ENCODE assay signal across 2 cellular contexts in the genomic region with DNA sequence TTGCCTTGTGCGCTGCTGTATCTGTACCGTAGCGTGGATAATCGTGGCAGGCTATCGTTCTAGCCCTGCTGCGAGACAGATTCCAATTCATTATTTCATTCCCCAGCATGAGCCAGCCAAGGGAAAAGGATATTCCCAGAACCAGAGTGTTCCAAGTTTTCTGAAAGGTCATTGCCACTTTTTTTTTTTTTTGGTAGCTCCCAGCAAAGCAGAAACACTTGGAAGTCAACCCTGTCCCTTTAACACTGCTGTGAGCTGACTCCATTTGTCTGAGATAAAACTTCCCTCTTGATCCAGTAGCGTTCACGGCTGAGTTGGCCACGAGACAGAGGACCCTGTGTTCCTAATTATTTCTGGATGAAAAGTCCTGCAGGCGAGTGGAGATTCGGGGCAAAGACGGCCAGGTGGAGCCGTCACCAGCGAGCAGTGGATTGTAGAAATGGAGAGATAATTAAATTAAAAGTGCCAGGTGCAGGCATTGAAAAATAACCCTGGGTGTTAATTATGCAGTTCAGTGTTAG.
TF ChIP-seq lines count a peak whose summit lies in the region.

No MANE protein-coding gene starts in this region.

TF ChIP-seq in liver, 16 proteins besides CTCF, POLR2A, EP300 and RAD21 (continued from another document):
- TF ChIP-seq, protein P1, sequence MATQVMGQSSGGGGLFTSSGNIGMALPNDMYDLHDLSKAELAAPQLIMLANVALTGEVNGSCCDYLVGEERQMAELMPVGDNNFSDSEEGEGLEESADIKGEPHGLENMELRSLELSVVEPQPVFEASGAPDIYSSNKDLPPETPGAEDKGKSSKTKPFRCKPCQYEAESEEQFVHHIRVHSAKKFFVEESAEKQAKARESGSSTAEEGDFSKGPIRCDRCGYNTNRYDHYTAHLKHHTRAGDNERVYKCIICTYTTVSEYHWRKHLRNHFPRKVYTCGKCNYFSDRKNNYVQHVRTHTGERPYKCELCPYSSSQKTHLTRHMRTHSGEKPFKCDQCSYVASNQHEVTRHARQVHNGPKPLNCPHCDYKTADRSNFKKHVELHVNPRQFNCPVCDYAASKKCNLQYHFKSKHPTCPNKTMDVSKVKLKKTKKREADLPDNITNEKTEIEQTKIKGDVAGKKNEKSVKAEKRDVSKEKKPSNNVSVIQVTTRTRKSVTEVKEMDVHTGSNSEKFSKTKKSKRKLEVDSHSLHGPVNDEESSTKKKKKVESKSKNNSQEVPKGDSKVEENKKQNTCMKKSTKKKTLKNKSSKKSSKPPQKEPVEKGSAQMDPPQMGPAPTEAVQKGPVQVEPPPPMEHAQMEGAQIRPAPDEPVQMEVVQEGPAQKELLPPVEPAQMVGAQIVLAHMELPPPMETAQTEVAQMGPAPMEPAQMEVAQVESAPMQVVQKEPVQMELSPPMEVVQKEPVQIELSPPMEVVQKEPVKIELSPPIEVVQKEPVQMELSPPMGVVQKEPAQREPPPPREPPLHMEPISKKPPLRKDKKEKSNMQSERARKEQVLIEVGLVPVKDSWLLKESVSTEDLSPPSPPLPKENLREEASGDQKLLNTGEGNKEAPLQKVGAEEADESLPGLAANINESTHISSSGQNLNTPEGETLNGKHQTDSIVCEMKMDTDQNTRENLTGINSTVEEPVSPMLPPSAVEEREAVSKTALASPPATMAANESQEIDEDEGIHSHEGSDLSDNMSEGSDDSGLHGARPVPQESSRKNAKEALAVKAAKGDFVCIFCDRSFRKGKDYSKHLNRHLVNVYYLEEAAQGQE (IDR thresholded peaks at IDR 0.05): peak; percentile 84
- peak; percentile 39 to 43 for TF ChIP-seq RXRA (IDR thresholded peaks at IDR 0.05)
- TF ChIP-seq GABPA (IDR thresholded peaks at IDR 0.05 in 1 of 2, conservative IDR thresholded peaks at IDR 0.05 in 1 of 2): no peak
- TF ChIP-seq NR2F2 (IDR thresholded peaks at IDR 0.05): peak; percentile 85
- TF ChIP-seq SP1 (IDR thresholded peaks at IDR 0.05): peak; percentile 34

TF ChIP-seq in HepG2, 621 proteins besides CTCF, POLR2A, EP300 and RAD21 (continued from another document):
- TF ChIP-seq, protein P1 (IDR thresholded peaks at IDR 0.05; ENCODE audit: borderline replicate concordance in 1 of 2, low read depth in 1 of 2, low read length in 2 of 2): no peak
- TF ChIP-seq FIP1L1 (IDR thresholded peaks at IDR 0.05; ENCODE audit: borderline replicate concordance, insufficient read depth, low read depth, low read length) (no peak), JARID2 (CRISPR knock-in tag; IDR thresholded peaks at IDR 0.05; ENCODE audit: insufficient replicate concordance) (no peak)
TF ChIP-seq in HepG2: peak in this region for 0.
